ENCODE assay signal across 10 cellular contexts in the genomic region with DNA sequence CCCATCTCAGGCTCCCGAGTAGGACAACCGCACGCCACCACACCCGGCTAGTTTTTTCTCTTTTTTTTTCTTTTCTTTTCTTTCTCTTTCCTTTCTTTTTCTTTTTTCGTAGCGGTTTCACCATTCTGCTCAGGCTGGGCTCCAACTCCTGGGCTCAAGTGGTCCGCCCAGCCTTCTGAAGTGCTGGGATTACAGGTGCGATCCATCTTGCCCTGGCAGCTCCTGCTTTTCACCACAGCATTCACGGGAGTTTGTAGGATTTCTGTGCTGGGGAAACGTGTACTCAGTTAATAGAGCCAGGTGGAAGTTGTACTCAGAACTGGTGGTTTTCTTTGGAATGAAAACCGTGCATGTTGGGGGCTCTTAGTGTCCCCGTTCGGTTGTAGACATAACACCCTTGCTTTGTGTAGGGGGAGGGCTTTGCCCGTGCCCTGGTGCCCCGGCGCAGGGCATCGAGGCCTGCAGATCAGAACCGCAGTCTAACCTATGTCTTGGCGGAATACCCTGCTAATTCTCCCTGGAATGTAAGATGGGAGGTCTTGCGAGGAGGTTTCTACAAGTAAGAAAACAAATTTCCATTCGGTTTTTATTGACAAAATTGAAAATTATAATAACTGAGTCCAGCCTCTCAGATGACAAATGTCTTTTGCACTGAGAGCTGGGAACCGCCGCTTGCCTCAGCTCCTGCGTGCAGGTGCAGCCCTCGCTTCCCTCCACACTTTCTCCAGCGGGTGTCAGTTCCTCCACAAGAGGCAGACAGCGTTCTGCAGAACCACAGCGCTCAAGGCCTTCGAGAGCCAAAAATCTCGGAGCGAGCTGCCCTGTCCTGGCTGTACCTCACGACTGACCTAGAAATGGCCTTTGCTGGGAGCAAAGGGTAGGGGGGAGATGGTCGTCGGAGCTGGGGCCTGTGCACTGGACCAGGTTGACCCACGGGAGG. TPM values are rescaled to one million over a fixed set of nuclear protein-coding genes. Genes with fewer than 3 reads are reported as not detected.
A peak's percentile ranks its signal among the peaks of the same experiment; 100 is the strongest.
DNase-seq lines count a peak whose midpoint lies in the region; ATAC-seq, FAIRE-seq and TF ChIP-seq lines count a peak whose summit lies in the region.
"Not testable (repeated sequence)": the region's sequence is repeated elsewhere in the genome, so short reads cannot be mapped to it uniquely, and the experiment has no call there.
"Had no signal": no experiment of that assay in that cellular context is flagged by ENCODE, and none has a peak within 500 bp of the region (broad histone marks: within the 10 kb centered on the region; RNA-seq: fewer than 3 reads in every experiment).

No MANE protein-coding gene starts in this region.

- H3K27ac ChIP-seq in A549 (peak overlapping the region in 1 of 2 experiments; percentile 89; a peak in 3 of 6 replicates), hepatocyte (peak overlapping the region; percentile 84)
- H3K27ac ChIP-seq in psoas muscle, result not testable (repeated sequence)

- peak overlapping the region; percentile 97 for H3K27ac Mint-ChIP-seq in activated CD8-positive, alpha-beta T cell treated with anti-CD3 and anti-CD28 coated beads for 36 hours
- peak overlapping the region; percentile 100 for H3K27ac Mint-ChIP-seq in MCF 10A (ENCODE audit: low read depth, unreplicated experiment)

- not testable (repeated sequence) for TF ChIP-seq POLR2A in A549 (IDR thresholded peaks at IDR 0.05; ENCODE audit: low read length); NB4 (IDR thresholded peaks at IDR 0.05; ENCODE audit: extremely low read depth, insufficient read length)

- not testable (repeated sequence) for H3K79me2 ChIP-seq in hepatocyte

- not testable (repeated sequence) for H3K9me3 Mint-ChIP-seq in activated CD8-positive, alpha-beta T cell treated with anti-CD3 and anti-CD28 coated beads for 36 hours; MCF 10A (ENCODE audit: unreplicated experiment)

- intact Hi-C loops in activated CD8-positive, alpha-beta T cell treated with anti-CD3 and anti-CD28 coated beads for 36 hours (cut with micrococcal nuclease); MCF 10A (cut with micrococcal nuclease); psoas muscle (cut with DNase I): not testable (repeated sequence)

- not testable (repeated sequence) for H3K36me3 Mint-ChIP-seq in activated CD8-positive, alpha-beta T cell treated with anti-CD3 and anti-CD28 coated beads for 36 hours (ENCODE audit: low read depth)
- peaks cover 14% of the 10 kb centered on the region for H3K36me3 Mint-ChIP-seq in MCF 10A (ENCODE audit: insufficient read depth, unreplicated experiment)

- DNase-seq in A549 (ENCODE audit: low read depth in 1 of 2, low spot score in 1 of 2); NB4 (ENCODE audit: low read depth); activated CD8-positive, alpha-beta T cell treated with anti-CD3 and anti-CD28 coated beads for 36 hours; MCF 10A (ENCODE audit: unreplicated experiment); hepatocyte (ENCODE audit: low spot score); psoas muscle: not testable (repeated sequence)

- not testable (repeated sequence) for H4K20me1 ChIP-seq in hepatocyte (ENCODE audit: insufficient read depth, poor library complexity, severe bottlenecking)

- 48% methylated on average over 13 of the region's 35 CpGs for whole genome bisulfite sequencing in A549 (ENCODE audit: missing lambda C conversion rate)
- 38% methylated on average over 18 of the region's 35 CpGs for WGBS in hepatocyte (ENCODE audit: low lambda C conversion rate, missing lambda C conversion rate)
- WGBS in psoas muscle, 3 donors, result 46 to 64% (median 60%) methylated on average over 8 to 21 of the region's 35 CpGs

- not testable (repeated sequence) for H3K27me3 ChIP-seq in hepatocyte; psoas muscle (ENCODE audit: insufficient read depth in 3 of 3, low read length in 2 of 3)

- not testable (repeated sequence) for H3K27me3 Mint-ChIP-seq in activated CD8-positive, alpha-beta T cell treated with anti-CD3 and anti-CD28 coated beads for 36 hours; MCF 10A (ENCODE audit: insufficient read depth, unreplicated experiment)

- TF ChIP-seq CTCF in A549 (IDR thresholded peaks at IDR 0.05); NB4 (IDR thresholded peaks at IDR 0.05; ENCODE audit: low read depth, low read length); activated CD8-positive, alpha-beta T cell treated with anti-CD3 and anti-CD28 coated beads for 36 hours (IDR thresholded peaks at IDR 0.05); MCF 10A (IDR thresholded peaks at IDR 0.05; ENCODE audit: unreplicated experiment); hepatocyte (IDR thresholded peaks at IDR 0.05; ENCODE audit: poor library complexity); psoas muscle (IDR thresholded peaks at IDR 0.05): not testable (repeated sequence)

- H3K4me3 Mint-ChIP-seq in activated CD8-positive, alpha-beta T cell treated with anti-CD3 and anti-CD28 coated beads for 36 hours, result peak overlapping the region; percentile 76
- peak overlapping the region; percentile 86 for H3K4me3 Mint-ChIP-seq in MCF 10A (ENCODE audit: unreplicated experiment)

- not testable (repeated sequence) for H3K4me1 ChIP-seq in A549; hepatocyte (ENCODE audit: insufficient read depth); psoas muscle

- BruUV-seq in MCF 10A (replicated peaks; lab: Mats Ljungman, UMichigan), result not testable (repeated sequence)

- H2AFZ ChIP-seq in hepatocyte, result not testable (repeated sequence)

- TF ChIP-seq EP300 in A549 (IDR thresholded peaks at IDR 0.05), result not testable (repeated sequence)

- TF ChIP-seq RAD21 in A549 (conservative IDR thresholded peaks at IDR 0.05 in 1 of 2, IDR thresholded peaks at IDR 0.05 in 1 of 2), result not testable (repeated sequence)

- FAIRE-seq in A549 (lab: Jason Lieb, UNC), result not testable (repeated sequence)

- not testable (repeated sequence) for H3K4me1 Mint-ChIP-seq in activated CD8-positive, alpha-beta T cell treated with anti-CD3 and anti-CD28 coated beads for 36 hours (ENCODE audit: low read depth); MCF 10A (ENCODE audit: insufficient read depth, unreplicated experiment)

- not testable (repeated sequence) for H3K9me3 ChIP-seq in A549; hepatocyte (ENCODE audit: low read depth); psoas muscle

- CTCF ChIA-PET in A549 (lab: Yijun Ruan, JAX), result interaction anchor here (0.6 kb wide), 1 partner anchor 150 kb away, joined by 5 read pairs; no protein-coding TSS in a partner anchor
- CTCF ChIA-PET in activated CD8-positive, alpha-beta T cell treated with anti-CD3 and anti-CD28 coated beads for 36 hours (lab: Charles Lee), result not testable (repeated sequence)
- CTCF ChIA-PET in MCF 10A (lab: Yijun Ruan, JAX), result interaction anchor here (0.6 kb wide), 1 partner anchor 134 kb away, joined by 3 read pairs; no protein-coding TSS in a partner anchor

- peak; percentile 26 to 40; a peak in 4 of 6 replicates for ATAC-seq in A549
- ATAC-seq in GM19463 (IDR thresholded peaks at IDR 0.05; ENCODE audit: unreplicated experiment), result peak; percentile 3
- peak; percentile 5 for ATAC-seq in HG02973 (IDR thresholded peaks at IDR 0.05; ENCODE audit: unreplicated experiment)
- ATAC-seq in activated CD8-positive, alpha-beta T cell treated with anti-CD3 and anti-CD28 coated beads for 36 hours, result peak; percentile 5
- ATAC-seq in psoas muscle, result peak in 2 of 4 donors; percentile 16 to 32

- H3K4me2 ChIP-seq in A549 (peak overlapping the region; percentile 62), hepatocyte (peak overlapping the region; percentile 73)

- H3K4me3 ChIP-seq in A549, result peak overlapping the region; percentile 36; the same call in 2 of the 3 replicates
- H3K4me3 ChIP-seq in NB4 (ENCODE audit: low read depth, low read length), result peak overlapping the region; percentile 47
- not testable (repeated sequence) for H3K4me3 ChIP-seq in hepatocyte
- H3K4me3 ChIP-seq in psoas muscle, result peak overlapping the region; percentile 60

- H3K36me3 ChIP-seq in hepatocyte (replicated peaks; ENCODE audit: insufficient read depth, low read depth); psoas muscle (ENCODE audit: insufficient read depth in 1 of 2, low read depth in 1 of 2): not testable (repeated sequence)

- H3K9me2 ChIP-seq in hepatocyte (replicated peaks; ENCODE audit: insufficient read depth), result not testable (repeated sequence)

- POLR2A ChIA-PET in A549 (lab: Yijun Ruan, JAX) (interaction anchor here (0.6 to 1.7 kb wide), 3 partner anchors 135 to 189 kb away, joined by 3 to 17 read pairs (median 4); no protein-coding TSS in a partner anchor), MCF 10A (lab: Yijun Ruan, JAX) (interaction anchor here (0.6 to 1.3 kb wide), 6 partner anchors 97 to 1220 kb away, joined by 3 to 7 read pairs (median 4); no protein-coding TSS in a partner anchor)
- POLR2A ChIA-PET in activated CD8-positive, alpha-beta T cell treated with anti-CD3 and anti-CD28 coated beads for 36 hours (lab: Charles Lee), result interaction anchor here (0.6 to 1.7 kb wide), 12 partner anchors 121 to 260 kb away, joined by 3 to 22 read pairs (median 4); no protein-coding TSS in a partner anchor

RNA-seq across cellular contexts. Expression of a gene that starts 40.4 kb away (rescaled TPM):
- not detected in 2 replicates for polyA plus RNA-seq in A549 (2011; rRNA removed)
- polyA plus RNA-seq in A549 (2012; cell fraction: cytosol; rRNA removed), result not detected in 2 replicates
- polyA plus RNA-seq in A549 (2012; cell fraction: nucleus; rRNA removed), result not detected in 2 replicates
- polyA plus RNA-seq in A549 (2017; fragmentation: RNase III; extraction: RNeasy Plus Mini Kit Qiagen cat#74134 plus additional on column Dnase treatment), result not detected in 3 replicates
- polyA minus RNA-seq in A549 (2011; rRNA and poly(A)+ RNA removed), result not detected in 2 replicates
- total RNA-seq in activated CD8-positive, alpha-beta T cell treated with anti-CD3 and anti-CD28 coated beads for 36 hours, result under 1 TPM in 1 of 2 experiments, not detected in 1; 0.07 TPM
- total RNA-seq in MCF 10A (2022), result not detected in 2 replicates
- total RNA-seq in hepatocyte, result 0.07 TPM in 1 of 2 replicates, not detected in the other
- polyA plus RNA-seq in hepatocyte, result 0.10 TPM in 1 of 2 replicates, not detected in the other
- total RNA-seq in psoas muscle, result not detected
- polyA plus RNA-seq in psoas muscle, result not detected
- total RNA-seq: A172, renal cortical epithelial cell had no signal
